Comparison of ENCODE assay signal across 13 cellular contexts in the genomic region with DNA sequence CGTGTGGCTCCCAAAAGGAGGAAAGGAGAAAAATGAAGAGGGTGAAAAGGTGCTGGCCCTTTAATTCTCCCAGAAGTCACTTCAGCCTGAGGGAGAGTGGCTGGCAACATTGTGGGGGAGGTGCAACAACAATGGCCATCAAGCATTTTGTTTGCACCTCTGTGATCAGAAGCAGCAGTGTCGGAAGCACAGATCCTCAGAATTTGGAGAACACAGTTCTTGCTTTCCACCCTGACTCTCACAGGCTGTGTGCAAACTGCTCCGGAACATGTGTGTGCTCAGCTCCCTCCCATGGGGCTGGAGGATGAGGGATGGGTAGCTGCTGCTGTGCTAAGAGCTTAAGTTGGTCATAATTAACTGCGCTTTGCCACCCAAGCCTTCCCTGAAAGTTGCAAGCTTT.
DNase-seq lines count a peak whose midpoint lies in the region; ATAC-seq, FAIRE-seq and TF ChIP-seq lines count a peak whose summit lies in the region.
"Had no signal": no experiment of that assay in that cellular context is flagged by ENCODE, and none has a peak within 500 bp of the region (broad histone marks: within the 10 kb centered on the region; RNA-seq: fewer than 3 reads in every experiment).

No MANE protein-coding gene starts in this region.

- H3K9ac ChIP-seq in HCT116 (ENCODE audit: low read length) (no peak overlapping the region), astrocyte (ENCODE audit: low read length) (no peak overlapping the region), skeletal muscle satellite cell (ENCODE audit: low read depth, low read length) (peak overlapping the region; percentile 57)

- H3K9me3 ChIP-seq in HCT116 (ENCODE audit: control insufficient read depth in 1 of 2, insufficient read depth in 1 of 2, low read depth in 1 of 2, low read length in 2 of 2) (no peaks in the 10 kb centered on the region), astrocyte (ENCODE audit: insufficient read depth, low read depth, low read length) (peaks cover 3% of the 10 kb centered on the region), hepatocyte (ENCODE audit: low read depth) (no peaks in the 10 kb centered on the region), skeletal muscle satellite cell (replicated peaks; ENCODE audit: low read length) (no peaks in the 10 kb centered on the region)
- H3K9me3 ChIP-seq: prostate gland had no signal

- H3K27me3 ChIP-seq in HCT116 (ENCODE audit: insufficient read depth, low read length), result no peaks in the 10 kb centered on the region
- no peaks in the 10 kb centered on the region for H3K27me3 ChIP-seq in astrocyte (ENCODE audit: insufficient read depth, low read length)
- no peaks in the 10 kb centered on the region for H3K27me3 ChIP-seq in hepatocyte
- no peaks in the 10 kb centered on the region for H3K27me3 ChIP-seq in skeletal muscle satellite cell (ENCODE audit: control insufficient read depth, insufficient read depth, low read length)

- peak overlapping the region; percentile 16 to 25; a peak in 2 of 4 replicates for H3K4me3 ChIP-seq in HCT116 (replicated peaks in 1 of 2; ENCODE audit: low read depth in 1 of 2, low read length in 2 of 2)
- no peak overlapping the region for H3K4me3 ChIP-seq in astrocyte (ENCODE audit: insufficient read depth, low read depth, low read length)
- H3K4me3 ChIP-seq in hepatocyte, result peak overlapping the region; percentile 3
- peak overlapping the region; percentile 64 for H3K4me3 ChIP-seq in skeletal muscle satellite cell (ENCODE audit: low read length)
- H3K4me3 ChIP-seq: K562, prostate gland had no signal

- H3K9me2 ChIP-seq in HCT116 (ENCODE audit: insufficient read depth) (no peaks in the 10 kb centered on the region), hepatocyte (replicated peaks; ENCODE audit: insufficient read depth) (no peaks in the 10 kb centered on the region)

- FAIRE-seq in astrocyte (lab: Jason Lieb, UNC), result no peak
- FAIRE-seq: K562 had no signal

- H3K4me2 ChIP-seq in HCT116 (ENCODE audit: low read length), result peak overlapping the region; percentile 44
- no peak overlapping the region for H3K4me2 ChIP-seq in astrocyte (ENCODE audit: low read length)
- peak overlapping the region; percentile 73 for H3K4me2 ChIP-seq in hepatocyte
- H3K4me2 ChIP-seq in skeletal muscle satellite cell (ENCODE audit: low read length), result peak overlapping the region; percentile 60

- no peaks in the 10 kb centered on the region for H3K4me1 Mint-ChIP-seq in astrocyte (ENCODE audit: low read depth, unreplicated experiment)

- H3K36me3 ChIP-seq in HCT116 (ENCODE audit: control insufficient read depth in 1 of 2, insufficient read depth in 2 of 2, low read length in 2 of 2), result no peaks in the 10 kb centered on the region
- no peaks in the 10 kb centered on the region for H3K36me3 ChIP-seq in astrocyte (ENCODE audit: insufficient read depth, low read length)
- H3K36me3 ChIP-seq in hepatocyte (replicated peaks; ENCODE audit: insufficient read depth, low read depth), result no peaks in the 10 kb centered on the region
- no peaks in the 10 kb centered on the region for H3K36me3 ChIP-seq in skeletal muscle satellite cell (ENCODE audit: insufficient read depth, low read length)
- H3K36me3 ChIP-seq: prostate gland had no signal

- POLR2A ChIA-PET in HCT116 (lab: Charles Lee), result no interaction called here

- intact Hi-C loops in HCT116 (cut with micrococcal nuclease), result no loop called here

- no peak for TF ChIP-seq CTCF in HCT116 (IDR thresholded peaks at IDR 0.05 in 2 of 3, conservative IDR thresholded peaks at IDR 0.05 in 1 of 3; ENCODE audit: borderline replicate concordance in 1 of 3, insufficient read depth in 1 of 3, low read depth in 2 of 3, low read length in 2 of 3)
- no peak for TF ChIP-seq CTCF in astrocyte (IDR thresholded peaks at IDR 0.05; ENCODE audit: insufficient read depth, low read depth, low read length)
- no peak for TF ChIP-seq CTCF in hepatocyte (IDR thresholded peaks at IDR 0.05; ENCODE audit: poor library complexity)

- H3K4me1 ChIP-seq in HCT116 (ENCODE audit: control insufficient read depth in 1 of 2, insufficient read depth in 2 of 2, low read length in 2 of 2), result peaks cover 0 to 6% of the 10 kb centered on the region in 2 experiments; a peak in 3 of 4 replicates
- no peaks in the 10 kb centered on the region for H3K4me1 ChIP-seq in astrocyte (ENCODE audit: insufficient read depth, low read length)
- peaks cover 4% of the 10 kb centered on the region for H3K4me1 ChIP-seq in hepatocyte (ENCODE audit: insufficient read depth)
- H3K4me1 ChIP-seq in skeletal muscle satellite cell (ENCODE audit: control insufficient read depth, insufficient read depth, low read length), result no peaks in the 10 kb centered on the region
- H3K4me1 ChIP-seq: prostate gland had no signal

- no peak for TF ChIP-seq RAD21 in HCT116 (IDR thresholded peaks at IDR 0.05; ENCODE audit: low read depth)

- CTCF ChIA-PET in HCT116 (lab: Charles Lee), result interaction anchor here (1.4 to 1.6 kb wide), 2 partner anchors 13 to 194 kb away, joined by 4 to 5 read pairs; no protein-coding TSS in a partner anchor

- H4K20me1 ChIP-seq in HCT116 (ENCODE audit: insufficient read depth) (no peaks in the 10 kb centered on the region), astrocyte (ENCODE audit: insufficient read depth, low read length) (no peaks in the 10 kb centered on the region), hepatocyte (ENCODE audit: insufficient read depth, poor library complexity, severe bottlenecking) (no peaks in the 10 kb centered on the region)

- no peaks in the 10 kb centered on the region for H3K27me3 Mint-ChIP-seq in astrocyte (ENCODE audit: low read depth, unreplicated experiment)

- H3K4me3 Mint-ChIP-seq in astrocyte (ENCODE audit: unreplicated experiment), result no peak overlapping the region
- H3K4me3 Mint-ChIP-seq: activated CD8-positive, alpha-beta T cell treated with anti-CD3 and anti-CD28 coated beads, Interleukin-2, amount 10 ng/mL, durations not matched to agents 7 days and 5 days had no signal

- ATAC-seq in HCT116, result peak; percentile 65
- ATAC-seq: activated CD8-positive, alpha-beta T cell treated with anti-CD3 and anti-CD28 coated beads, Interleukin-2, amount 10 ng/mL, durations not matched to agents 7 days and 5 days; K562 had no signal

- no TSS peak for BruUV-seq in HCT116 (replicated peaks; lab: Mats Ljungman, UMichigan)

- H3K79me2 ChIP-seq in HCT116 (ENCODE audit: insufficient read depth, low read length), result no peaks in the 10 kb centered on the region
- H3K79me2 ChIP-seq in astrocyte (ENCODE audit: insufficient read depth, low read length), result no peaks in the 10 kb centered on the region
- H3K79me2 ChIP-seq in hepatocyte, result no peaks in the 10 kb centered on the region

- no peak for TF ChIP-seq POLR2A in HCT116 (IDR thresholded peaks at IDR 0.05; ENCODE audit: borderline replicate concordance, extremely low read depth, insufficient read depth, insufficient read length)

- RAD21 ChIA-PET in HCT116 (lab: Charles Lee; ENCODE audit: low non-redundant PET in 1 of 2, low total read pairs in 2 of 2, uncharacterized antibody in 2 of 2, unreplicated experiment in 2 of 2), result no interaction called here

- H3K36me3 Mint-ChIP-seq in astrocyte (ENCODE audit: low read depth, unreplicated experiment), result no peaks in the 10 kb centered on the region

- H3K27ac ChIP-seq in HCT116 (ENCODE audit: low read depth, low read length), result no peak overlapping the region; the same call in 1 of the 2 replicates
- no peak overlapping the region for H3K27ac ChIP-seq in astrocyte (ENCODE audit: low read depth, low read length)
- H3K27ac ChIP-seq in hepatocyte, result peak overlapping the region; percentile 70
- H3K27ac ChIP-seq: prostate gland had no signal

- H2AFZ ChIP-seq in HCT116 (ENCODE audit: low read depth, low read length, poor library complexity, severe bottlenecking) (peak overlapping the region; percentile 57), astrocyte (ENCODE audit: low read depth, low read length) (peak overlapping the region; percentile 7), hepatocyte (peak overlapping the region; percentile 73)

- WGBS in hepatocyte (ENCODE audit: low lambda C conversion rate, missing lambda C conversion rate), result 33% methylated on average over 4 of the region's 4 CpGs

- H3K27ac Mint-ChIP-seq in astrocyte (ENCODE audit: unreplicated experiment), result no peak overlapping the region
- H3K27ac Mint-ChIP-seq: activated CD8-positive, alpha-beta T cell treated with anti-CD3 and anti-CD28 coated beads, Interleukin-2, amount 10 ng/mL, durations not matched to agents 7 days and 5 days had no signal

- DNase-seq in HCT116 (ENCODE audit: low read depth, low spot score) (no peak), astrocyte (ENCODE audit: low read depth) (no peak), hepatocyte (ENCODE audit: low spot score) (peak; percentile 22), SHP77 (lab: John Stamatoyannopoulos, UW) (no peak), NCI-H2171 treated with DMSO at 0.1 percent for 48 hours (lab: John Stamatoyannopoulos, UW) (no peak), activated T-cell treated with anti-CD3 and anti-CD28 coated beads for 4 hours (no peak)
- DNase-seq in stimulated activated CD4-positive, alpha-beta T cell treated with anti-CD3 and anti-CD28 coated beads, Interleukin-4, amount 100 ng/mL, for 4 hours, result no peak
- DNase-seq: activated CD8-positive, alpha-beta T cell treated with anti-CD3 and anti-CD28 coated beads, Interleukin-2, amount 10 ng/mL, durations not matched to agents 7 days and 5 days; NCI-H446 treated with DMSO at 0.1 percent for 48 hours; SW 1271 had no signal

- H3K9me3 Mint-ChIP-seq in astrocyte (ENCODE audit: unreplicated experiment), result no peaks in the 10 kb centered on the region

TF ChIP-seq in HCT116, 20 proteins besides CTCF, POLR2A, EP300 and RAD21:
- TF ChIP-seq, protein P1, sequence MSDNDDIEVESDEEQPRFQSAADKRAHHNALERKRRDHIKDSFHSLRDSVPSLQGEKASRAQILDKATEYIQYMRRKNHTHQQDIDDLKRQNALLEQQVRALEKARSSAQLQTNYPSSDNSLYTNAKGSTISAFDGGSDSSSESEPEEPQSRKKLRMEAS (IDR thresholded peaks at IDR 0.05), result no peak
- TF ChIP-seq CBX3 (IDR thresholded peaks at IDR 0.05; ENCODE audit: low read depth) (no peak), POLR2AphosphoS5 (IDR thresholded peaks at IDR 0.05; ENCODE audit: low read depth, low read length) (peak; percentile 41; the same call in 1 of the 2 replicates)

Comparison
In these comparisons a context has a peak if more than half of its experiments do, and no peak if none do; other contexts are left out.
1. H2AFZ ChIP-seq: peak in every context shown above with its lines; median percentile 73 in hepatocyte; 57 in HCT116; 7 in astrocyte.